In genomic region chr3:31945738-31946052, GRCh38 we compare ENCODE assay signal across 12 cellular contexts. TPM values are rescaled to one million over a fixed set of nuclear protein-coding genes. Genes with fewer than 3 reads are reported as not detected.
DNase-seq lines count a peak whose midpoint lies in the region; ATAC-seq, FAIRE-seq and TF ChIP-seq lines count a peak whose summit lies in the region.
"Had no signal": no experiment of that assay in that cellular context is flagged by ENCODE, and none has a peak within 500 bp of the region (broad histone marks: within the 10 kb centered on the region; RNA-seq: fewer than 3 reads in every experiment).

No MANE protein-coding gene starts in this region.

- POLR2A ChIA-PET in activated B cell treated with CpG ODN at 0.5 μM for 24 hours (lab: Charles Lee), result interaction anchor here (0.7 to 1.6 kb wide), 4 partner anchors 30 to 122 kb away, joined by 3 to 14 read pairs (median 4); no protein-coding TSS in a partner anchor

- H3K27me3 ChIP-seq in left lung, result no peaks in the 10 kb centered on the region
- no peaks in the 10 kb centered on the region for H3K27me3 ChIP-seq in suprapubic skin
- no peaks in the 10 kb centered on the region for H3K27me3 ChIP-seq in MG63

- DNase-seq in activated B cell treated with CpG ODN at 0.5 μM for 24 hours, result no peak
- DNase-seq in left lung, result no peak
- DNase-seq in suprapubic skin (ENCODE audit: low spot score in 2 of 2), result no peak
- no peak for DNase-seq in MG63
- DNase-seq in H54 (ENCODE audit: insufficient read length, low spot score), result no peak
- DNase-seq in SW480 (ENCODE audit: low spot score), result no peak
- DNase-seq: activated naive CD4-positive, alpha-beta T cell treated with anti-CD3 and anti-CD28 coated beads, Interleukin-2, amount 10 ng/mL, durations not matched to agents 7 days and 5 days; CD8-positive, alpha-beta memory T cell; NCI-H526; retina had no signal

- no peak for TF ChIP-seq EP300 in suprapubic skin (IDR thresholded peaks at IDR 0.05)

- no peaks in the 10 kb centered on the region for H3K27me3 Mint-ChIP-seq in activated B cell treated with CpG ODN at 0.5 μM for 24 hours

- intact Hi-C loops in activated B cell treated with CpG ODN at 0.5 μM for 24 hours (cut with micrococcal nuclease) (loop anchor here (1.0 kb wide), 4 partner anchors 8 to 35 kb away; no protein-coding TSS in a partner anchor), left lung (cut with DNase I) (no loop called here)

- ATAC-seq in HG02759 (IDR thresholded peaks at IDR 0.05; ENCODE audit: unreplicated experiment), result peak; percentile 5
- ATAC-seq in activated B cell treated with CpG ODN at 0.5 μM for 24 hours (ENCODE audit: low read depth), result peak; percentile 19
- peak; percentile 13 for ATAC-seq in left lung
- ATAC-seq in GM19455 (IDR thresholded peaks at IDR 0.05; ENCODE audit: unreplicated experiment), result no peak

- peaks cover 77% of the 10 kb centered on the region for H3K4me1 Mint-ChIP-seq in activated B cell treated with CpG ODN at 0.5 μM for 24 hours
- H3K4me1 Mint-ChIP-seq: activated naive CD4-positive, alpha-beta T cell treated with anti-CD3 and anti-CD28 coated beads, Interleukin-2, amount 10 ng/mL, durations not matched to agents 7 days and 5 days; CD8-positive, alpha-beta memory T cell had no signal

- no peaks in the 10 kb centered on the region for H3K36me3 ChIP-seq in left lung
- H3K36me3 ChIP-seq in suprapubic skin, result no peaks in the 10 kb centered on the region
- H3K36me3 ChIP-seq in MG63, result no peaks in the 10 kb centered on the region

- no peaks in the 10 kb centered on the region for H3K9me3 ChIP-seq in left lung
- H3K9me3 ChIP-seq in suprapubic skin, result no peaks in the 10 kb centered on the region
- H3K9me3 ChIP-seq in MG63, result no peaks in the 10 kb centered on the region

- FAIRE-seq in H54 (lab: Jason Lieb, UNC), result no peak

- H3K4me3 Mint-ChIP-seq in activated B cell treated with CpG ODN at 0.5 μM for 24 hours, result peak overlapping the region; percentile 75
- H3K4me3 Mint-ChIP-seq: activated naive CD4-positive, alpha-beta T cell treated with anti-CD3 and anti-CD28 coated beads, Interleukin-2, amount 10 ng/mL, durations not matched to agents 7 days and 5 days; CD8-positive, alpha-beta memory T cell had no signal

- WGBS in suprapubic skin, result 73% methylated on average over 3 of the region's 3 CpGs

- peak overlapping the region; percentile 97 for H3K27ac Mint-ChIP-seq in activated B cell treated with CpG ODN at 0.5 μM for 24 hours
- H3K27ac Mint-ChIP-seq: activated naive CD4-positive, alpha-beta T cell treated with anti-CD3 and anti-CD28 coated beads, Interleukin-2, amount 10 ng/mL, durations not matched to agents 7 days and 5 days had no signal

- CTCF ChIA-PET in activated B cell treated with CpG ODN at 0.5 μM for 24 hours (lab: Charles Lee), result no interaction called here

- H3K4me3 ChIP-seq in left lung (no peak overlapping the region), suprapubic skin (no peak overlapping the region), MG63 (no peak overlapping the region)

- H3K27ac ChIP-seq in left lung (no peak overlapping the region), suprapubic skin (peak overlapping the region; percentile 27)

- TF ChIP-seq CTCF in activated B cell treated with CpG ODN at 0.5 μM for 24 hours (IDR thresholded peaks at IDR 0.05) (no peak), left lung (IDR thresholded peaks at IDR 0.05) (no peak), suprapubic skin (IDR thresholded peaks at IDR 0.05) (no peak)

- H3K4me1 ChIP-seq in left lung, result peaks cover 0 to 2% of the 10 kb centered on the region in 2 donors
- H3K4me1 ChIP-seq in suprapubic skin, result peaks cover 22% of the 10 kb centered on the region

- H3K9me3 Mint-ChIP-seq in activated B cell treated with CpG ODN at 0.5 μM for 24 hours, result peaks cover 5% of the 10 kb centered on the region
- H3K9me3 Mint-ChIP-seq: activated naive CD4-positive, alpha-beta T cell treated with anti-CD3 and anti-CD28 coated beads, Interleukin-2, amount 10 ng/mL, durations not matched to agents 7 days and 5 days had no signal

- TF ChIP-seq POLR2A in suprapubic skin (IDR thresholded peaks at IDR 0.05) (no peak), H54 (IDR thresholded peaks at IDR 0.05; ENCODE audit: low read depth, low read length) (no peak)

- peaks cover 16% of the 10 kb centered on the region for H3K36me3 Mint-ChIP-seq in activated B cell treated with CpG ODN at 0.5 μM for 24 hours (ENCODE audit: low read depth)
- H3K36me3 Mint-ChIP-seq: activated naive CD4-positive, alpha-beta T cell treated with anti-CD3 and anti-CD28 coated beads, Interleukin-2, amount 10 ng/mL, durations not matched to agents 7 days and 5 days; CD8-positive, alpha-beta memory T cell had no signal

RNA-seq across cellular contexts. Expression of gene OSBPL10, which starts 35.4 kb away (rescaled TPM):
- 125 and 137 TPM in 2 replicates for total RNA-seq in activated B cell treated with CpG ODN at 0.5 μM for 24 hours
- 10 to 100 TPM; 26.6 to 27.2 TPM for total RNA-seq in left lung
- total RNA-seq in suprapubic skin, result 10 to 100 TPM; 12.5 to 38.3 (median 22.7) TPM
- total RNA-seq in MG63 (2014; rRNA removed; shearing (Covaris generic); ENCODE audit: low replicate concordance), result 2.5 and 3.7 TPM in 2 replicates

RNA-seq across cellular contexts. Expression of gene ZNF860, which starts 35.9 kb away (rescaled TPM):
- 16.6 and 19.1 TPM in 2 replicates for total RNA-seq in activated B cell treated with CpG ODN at 0.5 μM for 24 hours
- 1 to 10 TPM; 1.9 to 2.3 TPM for total RNA-seq in left lung
- total RNA-seq in suprapubic skin, result 1 to 10 TPM; 1.2 to 3.4 (median 1.7) TPM
- not detected in 2 replicates for total RNA-seq in MG63 (2014; rRNA removed; shearing (Covaris generic); ENCODE audit: low replicate concordance)
